In the genomic region with DNA sequence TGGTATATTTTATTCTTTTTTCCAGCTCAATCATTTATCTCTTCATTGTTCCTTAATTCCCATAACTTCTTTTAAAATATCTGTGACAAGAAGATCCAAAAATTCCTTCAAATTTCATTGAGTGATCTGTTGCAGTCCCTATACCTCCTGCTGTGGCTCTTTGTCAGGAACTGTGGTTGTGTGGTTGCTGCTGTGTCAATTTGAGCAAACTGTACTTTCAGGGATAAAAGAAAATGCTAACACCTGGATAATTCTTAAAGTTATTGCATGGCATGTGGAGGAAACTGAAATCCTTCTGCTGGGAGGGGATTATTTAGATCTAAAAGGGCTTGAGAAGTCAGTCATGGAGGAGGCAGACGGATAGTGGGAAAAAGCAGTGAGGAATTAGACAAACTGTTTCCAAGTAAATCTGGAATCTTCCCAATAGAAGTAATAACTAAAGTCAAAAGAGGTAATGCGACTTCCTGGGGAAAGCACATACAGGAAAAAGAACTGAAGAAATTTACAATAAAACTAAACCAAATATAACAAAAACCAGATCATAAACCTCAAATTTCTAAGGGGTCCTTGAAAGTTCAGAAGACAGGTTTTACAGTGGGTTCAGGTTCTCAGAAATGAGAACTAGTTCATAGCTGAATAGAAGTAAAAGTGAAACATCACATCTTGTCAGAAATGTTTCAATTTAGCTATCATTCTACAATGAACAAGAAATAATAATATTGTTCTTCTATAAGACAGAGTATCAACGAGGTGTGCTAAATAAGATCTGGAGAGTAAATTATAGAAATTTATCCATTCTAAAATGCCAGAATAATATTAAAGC, we compare ENCODE assay signal across 16 cellular contexts. TPM values are rescaled to one million over a fixed set of nuclear protein-coding genes. Genes with fewer than 3 reads are reported as not detected.
DNase-seq lines count a peak whose midpoint lies in the region; ATAC-seq, FAIRE-seq and TF ChIP-seq lines count a peak whose summit lies in the region.
"Had no signal": no experiment of that assay in that cellular context is flagged by ENCODE, and none has a peak within 500 bp of the region (broad histone marks: within the 10 kb centered on the region; RNA-seq: fewer than 3 reads in every experiment).

No MANE protein-coding gene starts in this region.

- no peak overlapping the region for H3K27ac ChIP-seq in CD4-positive, alpha-beta memory T cell (ENCODE audit: low read depth, low read length)
- H3K27ac ChIP-seq: left ventricle myocardium inferior had no signal

- POLR2A ChIA-PET in CD4-positive, alpha-beta memory T cell (lab: Charles Lee; ENCODE audit: partially characterized antibody): interaction anchor here (1.0 to 1.5 kb wide), 3 partner anchors 14 to 46 kb away, joined by 3 read pairs; no protein-coding TSS in a partner anchor

- H3K4me1 Mint-ChIP-seq in CD4-positive, alpha-beta memory T cell: peaks cover 18 to 34% (median 21%) of the 10 kb centered on the region in 4 donors
- H3K4me1 Mint-ChIP-seq in activated naive CD8-positive, alpha-beta T cell (ENCODE audit: low read depth): peaks cover 46% of the 10 kb centered on the region

- CTCF ChIA-PET in CD4-positive, alpha-beta memory T cell (lab: Charles Lee; ENCODE audit: partially characterized antibody): interaction anchor here (0.7 to 1.0 kb wide), 2 partner anchors 22 kb away, joined by 3 to 6 read pairs; no protein-coding TSS in a partner anchor

- intact Hi-C loops in CD4-positive, alpha-beta memory T cell (cut with micrococcal nuclease): no loop called here

- FAIRE-seq in H54 (lab: Jason Lieb, UNC): no peak

- peaks cover 0 to 6% of the 10 kb centered on the region in 2 donors for H3K9me3 ChIP-seq in CD4-positive, alpha-beta memory T cell (ENCODE audit: control insufficient read depth in 1 of 2, low read length in 2 of 2)

- no peak for DNase-seq in CD4-positive, alpha-beta memory T cell
- DNase-seq in GM13976 (ENCODE audit: low spot score): peak; percentile 38
- DNase-seq in islet precursor cell: no peak
- no peak for DNase-seq in H54 (ENCODE audit: insufficient read length, low spot score)
- no peak for DNase-seq in GM20000 (ENCODE audit: low spot score)
- DNase-seq: activated effector memory CD4-positive, alpha-beta T cell treated with Interleukin-2 at 50 U/mL for 16 hours; DMS79; effector CD4-positive, alpha-beta T cell; hypothalamus; left ventricle myocardium inferior; NCI-H2227 treated with DMSO at 0.1 percent for 48 hours; stimulated activated CD4-positive, alpha-beta T cell treated with anti-CD3 and anti-CD28 coated beads, Interleukin-15, amount 100 ng/mL, for 24 hours had no signal

- H3K9me3 Mint-ChIP-seq in CD4-positive, alpha-beta memory T cell: peaks cover under 1 to 16% (median 10%) of the 10 kb centered on the region in 8 donors
- H3K9me3 Mint-ChIP-seq in activated naive CD8-positive, alpha-beta T cell (ENCODE audit: low read depth): no peaks in the 10 kb centered on the region

- no peaks in the 10 kb centered on the region for H3K27me3 ChIP-seq in CD4-positive, alpha-beta memory T cell (ENCODE audit: insufficient read depth, low read length)

- H3K4me1 ChIP-seq in CD4-positive, alpha-beta memory T cell (ENCODE audit: insufficient read depth, low read length): peaks cover 22% of the 10 kb centered on the region

- H3K36me3 Mint-ChIP-seq in CD4-positive, alpha-beta memory T cell: peaks cover 15 to 27% of the 10 kb centered on the region in 2 donors
- peaks cover 19% of the 10 kb centered on the region for H3K36me3 Mint-ChIP-seq in activated naive CD8-positive, alpha-beta T cell

- TF ChIP-seq CTCF in GM13976 (IDR thresholded peaks at IDR 0.05; ENCODE audit: borderline replicate concordance, control extremely low read depth, extremely low read depth, insufficient read depth, missing control alignments) (no peak), GM20000 (IDR thresholded peaks at IDR 0.05; ENCODE audit: extremely low read depth, missing control alignments) (no peak)

- no peaks in the 10 kb centered on the region for H3K27me3 Mint-ChIP-seq in CD4-positive, alpha-beta memory T cell
- H3K27me3 Mint-ChIP-seq in activated naive CD8-positive, alpha-beta T cell: no peaks in the 10 kb centered on the region

- H3K27ac Mint-ChIP-seq in CD4-positive, alpha-beta memory T cell: peak overlapping the region in 4 of 7 donors; percentile 0 to 77 (median 19)
- peak overlapping the region; percentile 72 for H3K27ac Mint-ChIP-seq in activated naive CD8-positive, alpha-beta T cell
- H3K27ac Mint-ChIP-seq: WTC11 had no signal

- H3K36me3 ChIP-seq in CD4-positive, alpha-beta memory T cell (ENCODE audit: insufficient read depth, low read length): no peaks in the 10 kb centered on the region

- no peak overlapping the region for H3K4me3 ChIP-seq in CD4-positive, alpha-beta memory T cell (ENCODE audit: low read length in 2 of 2)
- H3K4me3 ChIP-seq: left ventricle myocardium inferior had no signal

- ATAC-seq in HG03159 (IDR thresholded peaks at IDR 0.05; ENCODE audit: unreplicated experiment) (peak; percentile 38), HG02623 (IDR thresholded peaks at IDR 0.05; ENCODE audit: unreplicated experiment) (no peak)
- ATAC-seq: WTC11 had no signal

- in situ Hi-C loops in GM13976 (cut with MboI; ENCODE audit: low sequenced_read_pairs, unreplicated experiment): no loop called here

- TF ChIP-seq POLR2A in H54 (IDR thresholded peaks at IDR 0.05; ENCODE audit: low read depth, low read length): no peak

- no peak overlapping the region for H3K4me3 Mint-ChIP-seq in CD4-positive, alpha-beta memory T cell
- H3K4me3 Mint-ChIP-seq in activated naive CD8-positive, alpha-beta T cell: peak overlapping the region; percentile 31
- H3K4me3 Mint-ChIP-seq: WTC11 had no signal

RNA-seq across cellular contexts. Expression of a gene that starts 33.5 kb away (rescaled TPM):
- total RNA-seq in CD4-positive, alpha-beta memory T cell: 10 to 100 TPM; 94.6 to 95.7 TPM
- 10 to 100 TPM; 67.2 to 73.1 TPM for polyA plus RNA-seq in CD4-positive, alpha-beta memory T cell
